ENCODE assay signal across 8 cellular contexts in genomic region chr10:129653861-129654260, GRCh38.
"Had no signal": no experiment of that assay in that cellular context is flagged by ENCODE, and none has a peak within 500 bp of the region (broad histone marks: within the 10 kb centered on the region; RNA-seq: fewer than 3 reads in every experiment).

No MANE protein-coding gene starts in this region.

- H3K4me3 ChIP-seq: GM23248 had no signal

- H3K27ac Mint-ChIP-seq: IgD-negative memory B cell had no signal

- H2AFZ ChIP-seq: GM23248 had no signal

- H3K9me3 Mint-ChIP-seq: IgD-negative memory B cell had no signal

- H3K27ac ChIP-seq: GM23248, HL-60 had no signal

- DNase-seq: GM23248, GOT3, H7, HCEC 1CT, KBM-7 had no signal

- H3K4me3 Mint-ChIP-seq: IgD-negative memory B cell had no signal

- ATAC-seq: HepG2 had no signal

- H3K27me3 Mint-ChIP-seq: IgD-negative memory B cell had no signal

- H3K9ac ChIP-seq: GM23248 had no signal
